In the genomic region with DNA sequence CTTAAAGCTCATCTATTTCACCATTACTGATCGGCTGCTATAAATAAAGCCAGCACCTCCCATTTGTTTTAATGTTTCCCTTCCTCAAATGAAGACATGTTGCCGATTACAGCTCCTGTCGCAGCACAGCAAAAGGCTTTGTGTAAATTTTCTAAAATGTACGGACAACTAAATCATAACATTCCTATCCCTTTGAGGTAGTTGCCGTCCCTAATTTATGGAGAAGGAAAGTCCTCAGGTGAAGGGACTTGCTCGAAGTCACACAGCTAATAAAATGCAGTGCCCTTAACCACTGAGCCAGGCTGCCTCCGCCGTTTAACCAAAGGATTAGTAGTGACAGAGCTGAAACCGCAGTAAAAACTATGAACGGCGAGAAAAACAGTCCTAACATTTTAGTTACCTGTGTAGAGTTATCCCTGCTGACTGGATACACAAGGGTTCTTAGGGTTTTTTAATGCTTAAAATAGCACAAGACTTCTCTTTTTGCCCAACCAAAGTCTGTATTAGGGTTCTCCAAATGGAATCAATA, we compare ENCODE assay signal across 8 cellular contexts. TPM values are rescaled to one million over a fixed set of nuclear protein-coding genes. Genes with fewer than 3 reads are reported as not detected.
DNase-seq lines count a peak whose midpoint lies in the region; ATAC-seq, FAIRE-seq and TF ChIP-seq lines count a peak whose summit lies in the region.

No MANE protein-coding gene starts in this region.

- DNase-seq in NCI-H510A treated with DMSO at 0.1 percent for 48 hours (lab: John Stamatoyannopoulos, UW) (peak; percentile 92), NCI-H510A (lab: John Stamatoyannopoulos, UW) (no peak), SJCRH30 (no peak), endothelial cell of umbilical vein (ENCODE audit: low read depth, low spot score) (no peak), pancreas (no peak), HCEC 1CT (no peak), NCI-H446 (lab: John Stamatoyannopoulos, UW) (no peak), SW 1271 (lab: John Stamatoyannopoulos, UW) (no peak)

- no peaks in the 10 kb centered on the region for H4K20me1 ChIP-seq in endothelial cell of umbilical vein (replicated peaks; ENCODE audit: control insufficient read depth, extremely low read depth, insufficient read depth, low read length)

- ATAC-seq in pancreas, result peak; percentile 1 to 14 (median 6)

- H3K36me3 ChIP-seq in SJCRH30, result no peaks in the 10 kb centered on the region
- H3K36me3 ChIP-seq in endothelial cell of umbilical vein (ENCODE audit: control insufficient read depth in 2 of 2, extremely low read depth in 1 of 2, insufficient read depth in 2 of 2, low read length in 2 of 2), result peaks cover 0 to 8% of the 10 kb centered on the region in 2 experiments
- H3K36me3 ChIP-seq in pancreas, result peaks cover 0 to 20% (median 10%) of the 10 kb centered on the region in 3 donors

- H3K79me2 ChIP-seq in endothelial cell of umbilical vein (ENCODE audit: control insufficient read depth, insufficient read depth, low read length), result no peaks in the 10 kb centered on the region

- peak overlapping the region; percentile 99 for H2AFZ ChIP-seq in endothelial cell of umbilical vein (ENCODE audit: low read depth, low read length)

- H3K4me1 ChIP-seq in SJCRH30 (peaks cover 22% of the 10 kb centered on the region), endothelial cell of umbilical vein (ENCODE audit: control insufficient read depth, extremely low read depth, insufficient read depth, low read length) (peaks cover 10% of the 10 kb centered on the region), pancreas (peaks cover 0 to 7% (median 0%) of the 10 kb centered on the region in 3 donors)

- FAIRE-seq in endothelial cell of umbilical vein (lab: Jason Lieb, UNC) (no peak), pancreas (lab: Jason Lieb, UNC) (no peak)

- H3K4me2 ChIP-seq in endothelial cell of umbilical vein (ENCODE audit: insufficient read depth, low read length), result peak overlapping the region; percentile 100

- H3K27ac ChIP-seq in SJCRH30, result no peak overlapping the region; the same call in 1 of the 2 replicates
- H3K27ac ChIP-seq in endothelial cell of umbilical vein (ENCODE audit: insufficient read depth, low read depth, low read length), result peak overlapping the region; percentile 40
- H3K27ac ChIP-seq in pancreas, result peak overlapping the region; percentile 73 to 90 (median 82)

- CTCF ChIA-PET in endothelial cell of umbilical vein (lab: Charles Lee), result interaction anchor here (0.6 to 7.7 kb wide), 25 partner anchors 9 to 711 kb away, joined by 3 to 173 read pairs (median 4); a partner anchor contains a TSS

- intact Hi-C loops in endothelial cell of umbilical vein (cut with micrococcal nuclease), result loop anchor here (5.0 kb wide), 1 partner anchor 127 kb away; a partner anchor contains a TSS
- intact Hi-C loops in pancreas (cut with DNase I), result loop anchor here in 1 of 3 donors (10.0 kb wide), 1 partner anchor 109 kb away; no protein-coding TSS in a partner anchor

- TF ChIP-seq POLR2A in endothelial cell of umbilical vein (IDR thresholded peaks at IDR 0.05; ENCODE audit: low read depth, low read length), result no peak

- peak overlapping the region; percentile 73 for H3K9ac ChIP-seq in endothelial cell of umbilical vein (replicated peaks; ENCODE audit: extremely low read depth, insufficient read depth, low read length)

- no peaks in the 10 kb centered on the region for H3K27me3 ChIP-seq in SJCRH30
- no peaks in the 10 kb centered on the region for H3K27me3 ChIP-seq in endothelial cell of umbilical vein (ENCODE audit: control insufficient read depth in 2 of 2, insufficient read depth in 2 of 2, low read length in 2 of 2)
- no peaks in the 10 kb centered on the region for H3K27me3 ChIP-seq in pancreas

- POLR2A ChIA-PET in endothelial cell of umbilical vein (lab: Charles Lee), result interaction anchor here (0.8 kb wide), 1 partner anchor 59 kb away, joined by 6 read pairs; no protein-coding TSS in a partner anchor

- 0 to 1% methylated on average over 11 of the region's 11 CpGs for WGBS in pancreas, 2 donors

- H3K9me1 ChIP-seq in endothelial cell of umbilical vein (replicated peaks; ENCODE audit: control insufficient read depth, extremely low read depth, insufficient read depth, low read length), result no peaks in the 10 kb centered on the region

- peak overlapping the region; percentile 85 for H3K4me3 ChIP-seq in SJCRH30
- H3K4me3 ChIP-seq in endothelial cell of umbilical vein (replicated peaks in 1 of 3; ENCODE audit: insufficient read depth in 1 of 3, low read depth in 1 of 3, low read length in 3 of 3), result peak overlapping the region; percentile 89 to 95 (median 95)
- peak overlapping the region; percentile 71 to 98 (median 94) for H3K4me3 ChIP-seq in pancreas

- TSS peak; percentile 42 for BruUV-seq in endothelial cell of umbilical vein (replicated peaks; lab: Mats Ljungman, UMichigan)

- H3K9me3 ChIP-seq in SJCRH30 (replicated peaks), result no peaks in the 10 kb centered on the region; the same call in 1 of the 2 replicates
- H3K9me3 ChIP-seq in endothelial cell of umbilical vein (replicated peaks; ENCODE audit: control insufficient read depth, insufficient read depth, low read length), result no peaks in the 10 kb centered on the region
- H3K9me3 ChIP-seq in pancreas, result no peaks in the 10 kb centered on the region

- dilution Hi-C loops in endothelial cell of umbilical vein (cut with MboI; ENCODE audit: extremely low pct_ligation_motif_present, low sequenced_read_pairs), result no loop called here

- TF ChIP-seq CTCF in endothelial cell of umbilical vein (IDR thresholded peaks at IDR 0.05; ENCODE audit: extremely low read depth in 1 of 2, insufficient read depth in 1 of 2, low read depth in 1 of 2, low read length in 2 of 2), result no peak
- TF ChIP-seq CTCF in pancreas (IDR thresholded peaks at IDR 0.05), result no peak

TF ChIP-seq in endothelial cell of umbilical vein, 7 proteins besides CTCF, POLR2A, EP300 and RAD21:
- TF ChIP-seq, protein P1, sequence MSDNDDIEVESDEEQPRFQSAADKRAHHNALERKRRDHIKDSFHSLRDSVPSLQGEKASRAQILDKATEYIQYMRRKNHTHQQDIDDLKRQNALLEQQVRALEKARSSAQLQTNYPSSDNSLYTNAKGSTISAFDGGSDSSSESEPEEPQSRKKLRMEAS (IDR thresholded peaks at IDR 0.05; ENCODE audit: insufficient read depth, insufficient read length), result no peak
- no peak for TF ChIP-seq MYC (IDR thresholded peaks at IDR 0.05; ENCODE audit: low read depth, low read length)
- no peak for TF ChIP-seq FOS (IDR thresholded peaks at IDR 0.05; ENCODE audit: borderline replicate concordance, insufficient read depth, low read length)
- TF ChIP-seq JUN (IDR thresholded peaks at IDR 0.05; ENCODE audit: borderline replicate concordance, insufficient read depth, insufficient read length, low read depth), result no peak
- TF ChIP-seq EZH2 (IDR thresholded peaks at IDR 0.05; ENCODE audit: borderline replicate concordance, low read depth, low read length, severe bottlenecking), result no peak
- no peak for TF ChIP-seq GATA2 (IDR thresholded peaks at IDR 0.05; ENCODE audit: insufficient read depth, insufficient read length, low read depth, low read length)
- no peak for TF ChIP-seq POLR2AphosphoS5 (IDR thresholded peaks at IDR 0.05; ENCODE audit: insufficient read depth, low read depth, low read length)

RNA-seq across cellular contexts. Expression of a gene that starts 0.9 kb away (rescaled TPM):
- total RNA-seq in SJCRH30 (2014; rRNA removed; shearing (Covaris generic)), result 14.8 and 17.4 TPM in 2 replicates
- total RNA-seq in endothelial cell of umbilical vein (25.6 and 27.3 TPM in 2 replicates), pancreas (10 to 100 TPM; 15.6 to 33.4 (median 27.7) TPM)
- polyA plus RNA-seq in endothelial cell of umbilical vein (27.2 and 27.9 TPM in 2 replicates), pancreas (10 to 100 TPM; 28.5 to 38.0 TPM)
- polyA plus RNA-seq in endothelial cell of umbilical vein (2011; cell fraction: cytosol; rRNA removed), result 30.6 and 32.3 TPM in 2 replicates
- 14.5 and 17.2 TPM in 2 replicates for polyA plus RNA-seq in endothelial cell of umbilical vein (2011; cell fraction: nucleus; rRNA removed)
- 17.7 and 24.2 TPM in 2 replicates for polyA plus RNA-seq in endothelial cell of umbilical vein (2012)
- polyA minus RNA-seq in endothelial cell of umbilical vein, result 18.2 and 21.8 TPM in 2 replicates
- 24.2 TPM for polyA minus RNA-seq in endothelial cell of umbilical vein (2011; cell fraction: cytosol; rRNA and poly(A)+ RNA removed)
- 4.7 and 6.3 TPM in 2 replicates for polyA minus RNA-seq in endothelial cell of umbilical vein (2011; cell fraction: nucleus; rRNA and poly(A)+ RNA removed)

RNA-seq across cellular contexts. Expression of a gene that starts 27.0 kb away (rescaled TPM):
- 267 and 269 TPM in 2 replicates for total RNA-seq in SJCRH30 (2014; rRNA removed; shearing (Covaris generic))
- total RNA-seq in endothelial cell of umbilical vein (293 and 319 TPM in 2 replicates), pancreas (100 to 1,000 TPM; 112 to 190 (median 141) TPM)
- polyA plus RNA-seq in endothelial cell of umbilical vein (487 and 533 TPM in 2 replicates), pancreas (100 to 1,000 TPM in 1 of 2 donors, 10 to 100 TPM in 1; 98.2 to 127 TPM)
- 474 and 499 TPM in 2 replicates for polyA plus RNA-seq in endothelial cell of umbilical vein (2011; cell fraction: cytosol; rRNA removed)
- 158 and 164 TPM in 2 replicates for polyA plus RNA-seq in endothelial cell of umbilical vein (2011; cell fraction: nucleus; rRNA removed)
- 254 and 276 TPM in 2 replicates for polyA plus RNA-seq in endothelial cell of umbilical vein (2012)
- 459 and 568 TPM in 2 replicates for polyA minus RNA-seq in endothelial cell of umbilical vein
- 32.2 TPM for polyA minus RNA-seq in endothelial cell of umbilical vein (2011; cell fraction: cytosol; rRNA and poly(A)+ RNA removed)
- 77.9 and 79.3 TPM in 2 replicates for polyA minus RNA-seq in endothelial cell of umbilical vein (2011; cell fraction: nucleus; rRNA and poly(A)+ RNA removed)

RNA-seq across cellular contexts. Expression of a gene that starts 45.2 kb away (rescaled TPM):
- not detected in 2 replicates for total RNA-seq in SJCRH30 (2014; rRNA removed; shearing (Covaris generic))
- total RNA-seq in endothelial cell of umbilical vein, result 0.35 TPM in 1 of 2 replicates, not detected in the other
- polyA plus RNA-seq in endothelial cell of umbilical vein, result 1.2 and 1.9 TPM in 2 replicates
- 1.5 and 1.6 TPM in 2 replicates for polyA plus RNA-seq in endothelial cell of umbilical vein (2011; cell fraction: cytosol; rRNA removed)
- 0.22 TPM in 1 of 2 replicates, not detected in the other for polyA plus RNA-seq in endothelial cell of umbilical vein (2011; cell fraction: nucleus; rRNA removed)
- 0.19 TPM in 1 of 2 replicates, not detected in the other for polyA plus RNA-seq in endothelial cell of umbilical vein (2012)
- polyA minus RNA-seq in endothelial cell of umbilical vein, result 0.21 TPM in 1 of 2 replicates, not detected in the other
- 45.4 TPM for polyA minus RNA-seq in endothelial cell of umbilical vein (2011; cell fraction: cytosol; rRNA and poly(A)+ RNA removed)
- polyA minus RNA-seq in endothelial cell of umbilical vein (2011; cell fraction: nucleus; rRNA and poly(A)+ RNA removed), result 0.63 TPM in 2 replicates
- total RNA-seq in pancreas, result 1 to 10 TPM in 1 of 6 donors, under 1 TPM in 4, not detected in 1; 0.16 to 1.0 (median 0.41) TPM
- 1 to 10 TPM in 1 of 2 donors, under 1 TPM in 1; 0.92 to 1.2 TPM for polyA plus RNA-seq in pancreas
